Comparison of ENCODE assay signal across 16 cellular contexts in the genomic region with DNA sequence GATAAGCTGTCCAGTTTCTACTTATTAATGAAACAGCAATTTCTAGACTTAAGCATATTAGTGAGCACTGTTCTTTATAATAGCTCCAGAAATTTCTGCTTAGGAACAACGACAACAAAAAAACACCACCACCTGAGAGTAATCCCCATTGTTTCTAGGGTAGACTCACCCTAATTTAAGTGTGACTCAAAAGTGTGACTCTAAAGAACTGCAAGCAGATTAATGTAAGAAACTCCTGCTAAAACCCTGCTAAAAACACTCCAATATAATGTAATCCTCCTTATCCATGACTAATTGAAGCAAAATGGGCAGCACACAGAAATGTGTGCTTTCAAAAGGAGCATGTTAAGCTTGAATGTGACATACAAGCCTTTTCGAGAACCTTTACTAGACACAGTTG.
DNase-seq lines count a peak whose midpoint lies in the region; ATAC-seq and TF ChIP-seq lines count a peak whose summit lies in the region.
"Had no signal": no experiment of that assay in that cellular context is flagged by ENCODE, and none has a peak within 500 bp of the region (broad histone marks: within the 10 kb centered on the region; RNA-seq: fewer than 3 reads in every experiment).

No MANE protein-coding gene starts in this region.

- ATAC-seq in DND-41 (ENCODE audit: insufficient read depth, low read depth) (no peak), esophagus mucosa (peak; percentile 74)
- ATAC-seq: HCT116 had no signal

- H3K27me3 ChIP-seq in DND-41 (ENCODE audit: insufficient read depth, low read length, poor library complexity) = no peaks in the 10 kb centered on the region
- no peaks in the 10 kb centered on the region; the same call in none of the 2 replicates for H3K27me3 ChIP-seq in OCI-LY1 (ENCODE audit: insufficient read depth, low read length)
- H3K27me3 ChIP-seq in Peyer's patch = no peaks in the 10 kb centered on the region

- no peak overlapping the region for H3K4me3 ChIP-seq in DND-41 (ENCODE audit: low read depth in 1 of 2, low read length in 2 of 2)
- H3K4me3 ChIP-seq in OCI-LY1 (ENCODE audit: low read depth, low read length, poor library complexity, severe bottlenecking) = no peak overlapping the region
- H3K4me3 ChIP-seq in retinal pigment epithelial cell (ENCODE audit: low read length) = no peak overlapping the region
- no peak overlapping the region for H3K4me3 ChIP-seq in Peyer's patch

- H3K27ac ChIP-seq in DND-41 (ENCODE audit: low read length) (no peak overlapping the region), OCI-LY1 (ENCODE audit: low read depth, low read length, poor library complexity, severe bottlenecking) (no peak overlapping the region), Peyer's patch (no peak overlapping the region)

- H3K79me2 ChIP-seq in DND-41 (ENCODE audit: insufficient read depth, low read length) (no peaks in the 10 kb centered on the region), OCI-LY1 (ENCODE audit: insufficient read depth, low read length) (no peaks in the 10 kb centered on the region)

- H3K9ac ChIP-seq in DND-41 (ENCODE audit: low read depth, low read length) (no peak overlapping the region), OCI-LY1 (ENCODE audit: low read length) (no peak overlapping the region)

- H3K9me3 ChIP-seq in DND-41 (ENCODE audit: insufficient read depth, low read length, severe bottlenecking) (peaks cover 6% of the 10 kb centered on the region), OCI-LY1 (ENCODE audit: low read length) (no peaks in the 10 kb centered on the region), Peyer's patch (no peaks in the 10 kb centered on the region)

- H3F3A ChIP-seq in OCI-LY1 (ENCODE audit: insufficient read depth, low read length) = no peaks in the 10 kb centered on the region

- TF ChIP-seq CTCF in DND-41 (IDR thresholded peaks at IDR 0.05; ENCODE audit: borderline replicate concordance, extremely low read depth, low read length, poor library complexity, severe bottlenecking) (no peak), OCI-LY1 (IDR thresholded peaks at IDR 0.05; ENCODE audit: low read length) (no peak), retinal pigment epithelial cell (conservative IDR thresholded peaks at IDR 0.05; ENCODE audit: low read depth, low read length) (no peak), Peyer's patch (IDR thresholded peaks at IDR 0.05) (no peak)

- no peaks in the 10 kb centered on the region for H4K20me1 ChIP-seq in DND-41 (ENCODE audit: insufficient read depth, low read length)
- no peaks in the 10 kb centered on the region for H4K20me1 ChIP-seq in OCI-LY1 (ENCODE audit: insufficient read depth, low read length)

- TF ChIP-seq POLR2A in Peyer's patch (IDR thresholded peaks at IDR 0.05) = no peak

- H3K4me2 ChIP-seq in DND-41 (ENCODE audit: insufficient read depth, low read length) (no peak overlapping the region), OCI-LY1 (ENCODE audit: low read length) (no peak overlapping the region)

- H3K36me3 ChIP-seq in DND-41 (ENCODE audit: insufficient read depth, low read length) (no peaks in the 10 kb centered on the region), OCI-LY1 (ENCODE audit: insufficient read depth, low read length) (no peaks in the 10 kb centered on the region), Peyer's patch (no peaks in the 10 kb centered on the region)

- no peaks in the 10 kb centered on the region for H3K4me1 ChIP-seq in DND-41 (ENCODE audit: insufficient read depth, low read length)
- peaks cover 12% of the 10 kb centered on the region for H3K4me1 ChIP-seq in OCI-LY1 (ENCODE audit: insufficient read depth, low read length, severe bottlenecking)
- no peaks in the 10 kb centered on the region for H3K4me1 ChIP-seq in Peyer's patch

- DNase-seq in DND-41 (no peak), retinal pigment epithelial cell (ENCODE audit: low read depth) (peak; percentile 90), OCI-M2 (lab: John Stamatoyannopoulos, UW; ENCODE audit: unreplicated experiment) (no peak), DMS53 treated with DMSO at 0.1 percent for 48 hours (lab: John Stamatoyannopoulos, UW; ENCODE audit: unreplicated experiment) (no peak), Peyer's patch (no peak)
- no peak for DNase-seq in activated CD8-positive, alpha-beta memory T cell treated with anti-CD3 and anti-CD28 coated beads, Interleukin-2, amount 50 U/mL, for 48 hours
- DNase-seq: C1 segment of cervical spinal cord; Calu3; CD4-positive, alpha-beta memory T cell; COR-L47; DMS 273 treated with DMSO at 0.1 percent for 48 hours; DMS79 treated with DMSO at 0.1 percent for 48 hours; H9 had no signal

- no peaks in the 10 kb centered on the region for H3K9me2 ChIP-seq in OCI-LY1 (ENCODE audit: low read depth, low read length)

- H2AFZ ChIP-seq in DND-41 (ENCODE audit: low read depth, low read length) (0 out of 2 replicates have a peak overlapping the region, but pooled peaks have one; percentile 2), OCI-LY1 (ENCODE audit: low read length) (peak overlapping the region; percentile 69; the same call in 1 of the 2 replicates)
